Comparison of ENCODE assay signal across 2 cellular contexts in the genomic region with DNA sequence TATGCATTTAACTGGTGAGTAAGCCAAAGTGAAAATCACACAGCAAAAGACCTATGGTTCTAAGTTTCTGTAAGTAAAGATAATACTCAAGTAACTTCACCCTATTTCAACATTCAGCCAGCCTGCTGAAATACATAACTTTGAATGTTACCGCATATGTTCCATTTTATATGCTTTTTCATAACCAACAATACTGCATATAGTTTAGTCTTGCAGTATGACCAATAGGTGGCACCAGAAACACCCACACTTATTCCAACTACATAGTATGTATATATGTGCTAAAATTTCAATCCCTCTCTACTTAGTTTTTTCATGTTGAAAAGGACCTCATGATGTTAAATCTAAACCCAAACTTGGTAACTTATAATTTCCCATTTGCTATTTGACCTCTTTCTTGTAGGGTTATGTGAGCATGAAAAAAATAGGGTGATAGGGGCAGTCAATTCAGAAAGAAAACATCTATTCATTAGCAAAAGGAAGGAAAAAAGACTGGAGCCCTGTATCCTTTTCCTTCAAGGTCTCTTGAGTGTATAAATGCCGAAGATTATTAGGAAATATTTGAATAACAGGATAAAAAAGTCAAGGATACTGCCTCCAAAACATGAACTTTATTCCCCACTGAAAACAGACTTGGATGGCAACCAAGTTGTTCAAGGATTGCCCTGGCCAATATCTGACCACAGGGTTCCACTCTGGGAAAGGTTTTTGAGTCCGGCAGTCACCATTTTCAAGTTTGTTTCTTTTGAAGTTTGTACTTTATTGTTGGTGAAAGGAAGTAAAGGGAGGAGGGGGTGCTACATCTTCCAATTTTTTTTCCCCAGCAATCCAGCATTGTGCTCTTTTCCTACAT.
TF ChIP-seq lines count a peak whose summit lies in the region.

No MANE protein-coding gene starts in this region.

TF ChIP-seq in GM12878, 131 proteins besides CTCF, POLR2A, EP300 and RAD21:
- TF ChIP-seq SMC3 (IDR thresholded peaks at IDR 0.05; ENCODE audit: borderline replicate concordance, low read length) (peak; percentile 73), WRNIP1 (IDR thresholded peaks at IDR 0.05; ENCODE audit: borderline replicate concordance, low read depth, low read length) (no peak)

TF ChIP-seq in HepG2, 621 proteins besides CTCF, POLR2A, EP300 and RAD21:
- TF ChIP-seq STAG1 (CRISPR knock-in tag; IDR thresholded peaks at IDR 0.05): peak; percentile 62
- TF ChIP-seq SMC3 (IDR thresholded peaks at IDR 0.05; ENCODE audit: low read length): 0 out of 2 replicates have a peak, but pooled peaks have one; percentile 48
- TF ChIP-seq ZNF83 (CRISPR knock-in tag; IDR thresholded peaks at IDR 0.05; ENCODE audit: borderline replicate concordance): no peak
- no peak for TF ChIP-seq ZNF816 (CRISPR knock-in tag; IDR thresholded peaks at IDR 0.05; ENCODE audit: borderline replicate concordance)
- TF ChIP-seq ZMAT3 (CRISPR knock-in tag; conservative IDR thresholded peaks at IDR 0.05): no peak
- TF ChIP-seq ZNF569 (CRISPR knock-in tag; IDR thresholded peaks at IDR 0.05; ENCODE audit: borderline replicate concordance): no peak
- no peak for TF ChIP-seq PCBP2 (optimal IDR thresholded peaks at IDR 0.05; ENCODE audit: low read depth, low read length, poor library complexity, severe bottlenecking)
- TF ChIP-seq, protein P1, sequence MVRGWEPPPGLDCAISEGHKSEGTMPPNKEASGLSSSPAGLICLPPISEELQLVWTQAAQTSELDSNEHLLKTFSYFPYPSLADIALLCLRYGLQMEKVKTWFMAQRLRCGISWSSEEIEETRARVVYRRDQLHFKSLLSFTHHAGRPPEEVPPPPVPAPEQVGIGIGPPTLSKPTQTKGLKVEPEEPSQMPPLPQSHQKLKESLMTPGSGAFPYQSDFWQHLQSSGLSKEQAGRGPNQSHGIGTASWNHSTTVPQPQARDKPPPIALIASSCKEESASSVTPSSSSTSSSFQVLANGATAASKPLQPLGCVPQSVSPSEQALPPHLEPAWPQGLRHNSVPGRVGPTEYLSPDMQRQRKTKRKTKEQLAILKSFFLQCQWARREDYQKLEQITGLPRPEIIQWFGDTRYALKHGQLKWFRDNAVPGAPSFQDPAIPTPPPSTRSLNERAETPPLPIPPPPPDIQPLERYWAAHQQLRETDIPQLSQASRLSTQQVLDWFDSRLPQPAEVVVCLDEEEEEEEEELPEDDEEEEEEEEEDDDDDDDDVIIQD (CRISPR knock-in tag; IDR thresholded peaks at IDR 0.05; ENCODE audit: low read depth): 0 out of 2 replicates have a peak, but pooled peaks have one; percentile 7
- TF ChIP-seq BCL6 (CRISPR knock-in tag; IDR thresholded peaks at IDR 0.05): 0 out of 2 replicates have a peak, but pooled peaks have one; percentile 3
- 0 out of 2 replicates have a peak, but pooled peaks have one; percentile 22 for TF ChIP-seq NFIC (IDR thresholded peaks at IDR 0.05; ENCODE audit: low read length)
- peak; percentile 4; the same call in 1 of the 2 replicates for TF ChIP-seq HMG20A (CRISPR knock-in tag; IDR thresholded peaks at IDR 0.05; ENCODE audit: borderline replicate concordance)
- TF ChIP-seq ZNF614 (CRISPR knock-in tag; IDR thresholded peaks at IDR 0.05; ENCODE audit: borderline replicate concordance): no peak
- TF ChIP-seq HNF4A (CRISPR knock-in tag; IDR thresholded peaks at IDR 0.05): peak; percentile 60; the same call in 1 of the 2 replicates
- no peak for TF ChIP-seq CREM (IDR thresholded peaks at IDR 0.05)
- TF ChIP-seq CREM (CRISPR knock-in tag; IDR thresholded peaks at IDR 0.05): no peak
- TF ChIP-seq FOXA3 (CRISPR knock-in tag; IDR thresholded peaks at IDR 0.05): 0 out of 2 replicates have a peak, but pooled peaks have one; percentile 15
